In the genomic region with DNA sequence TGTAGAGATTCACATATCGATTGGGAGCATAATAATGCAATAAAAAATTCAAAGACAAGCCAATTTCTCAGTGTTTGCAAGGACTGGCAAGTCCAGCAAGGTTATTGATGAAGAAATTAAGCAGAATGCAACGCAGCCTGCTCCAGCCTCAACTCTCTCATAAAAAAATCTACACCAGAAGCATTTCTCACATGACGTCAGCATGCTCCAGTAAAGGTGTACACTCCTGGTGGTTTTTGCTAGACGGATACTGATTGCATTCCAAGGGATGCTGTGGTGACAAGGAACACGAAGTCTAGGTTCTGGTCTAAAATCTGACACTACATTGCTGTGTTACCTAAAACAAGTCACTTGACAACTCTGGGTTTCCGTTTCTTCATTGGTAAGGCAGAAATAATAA, we compare ENCODE assay signal across 28 cellular contexts.
DNase-seq lines count a peak whose midpoint lies in the region; ATAC-seq, FAIRE-seq and TF ChIP-seq lines count a peak whose summit lies in the region.
"Had no signal": no experiment of that assay in that cellular context is flagged by ENCODE, and none has a peak within 500 bp of the region (broad histone marks: within the 10 kb centered on the region; RNA-seq: fewer than 3 reads in every experiment).

No MANE protein-coding gene starts in this region.

- H3K79me2 ChIP-seq in HepG2 (ENCODE audit: insufficient read depth, low read length) = no peaks in the 10 kb centered on the region

- no peaks in the 10 kb centered on the region for H3K36me3 Mint-ChIP-seq in activated CD4-positive, alpha-beta T cell treated with anti-CD3 and anti-CD28 coated beads, Interleukin-2, amount 10 ng/mL, durations not matched to agents 24 days and 14 days (ENCODE audit: low read depth)
- no peaks in the 10 kb centered on the region for H3K36me3 Mint-ChIP-seq in stimulated activated naive B cell treated with anti-CD40 and anti-IgM and Interleukin-4, amounts not matched to agents 10 μg/mL and 1 μg/mL and 100 μg/mL, for 72 hours
- H3K36me3 Mint-ChIP-seq: CD14-positive monocyte; CD4-positive, alpha-beta memory T cell; CD4-positive, CD25-positive, alpha-beta regulatory T cell; CD8-positive, alpha-beta memory T cell had no signal

- H4K8ac ChIP-seq in IMR-90 (ENCODE audit: low read depth in 2 of 2, low read length in 2 of 2) (peak overlapping the region; percentile 22 to 76; a peak in 2 of 4 replicates), mesenchymal stem cell (ENCODE audit: low read length) (no peak overlapping the region)

- H3K27ac Mint-ChIP-seq in activated CD4-positive, alpha-beta T cell treated with anti-CD3 and anti-CD28 coated beads, Interleukin-2, amount 10 ng/mL, durations not matched to agents 24 days and 14 days = no peak overlapping the region
- no peak overlapping the region for H3K27ac Mint-ChIP-seq in stimulated activated naive B cell treated with anti-CD40 and anti-IgM and Interleukin-4, amounts not matched to agents 10 μg/mL and 1 μg/mL and 100 μg/mL, for 72 hours
- H3K27ac Mint-ChIP-seq: CD14-positive monocyte; CD4-positive, alpha-beta memory T cell; CD4-positive, CD25-positive, alpha-beta regulatory T cell; CD8-positive, alpha-beta memory T cell had no signal

- H3K9ac ChIP-seq in HepG2 (ENCODE audit: insufficient read depth, low read depth, low read length) = no peak overlapping the region
- H3K9ac ChIP-seq in IMR-90 (ENCODE audit: low read depth, low read length) = no peak overlapping the region
- H3K9ac ChIP-seq in mesenchymal stem cell (ENCODE audit: low read length) = no peak overlapping the region
- H3K9ac ChIP-seq: BLaER1 had no signal

- H3K9me3 ChIP-seq in HepG2 (ENCODE audit: low read length) (no peaks in the 10 kb centered on the region), right lobe of liver (no peaks in the 10 kb centered on the region), IMR-90 (ENCODE audit: control insufficient read depth, insufficient read depth, low read length) (no peaks in the 10 kb centered on the region), mesenchymal stem cell (ENCODE audit: control insufficient read depth, low read length) (no peaks in the 10 kb centered on the region)
- H3K9me3 ChIP-seq: BE2C, BLaER1 had no signal

- peak overlapping the region; percentile 58 for H3K14ac ChIP-seq in IMR-90 (replicated peaks; ENCODE audit: low read depth, low read length)
- H3K14ac ChIP-seq in mesenchymal stem cell (ENCODE audit: low read length in 2 of 2) = no peak overlapping the region

- no peak for TF ChIP-seq POLR2A in HepG2 (IDR thresholded peaks at IDR 0.05; ENCODE audit: insufficient read depth in 1 of 2, low read depth in 2 of 2, low read length in 2 of 2)
- no peak for TF ChIP-seq POLR2A in right lobe of liver (IDR thresholded peaks at IDR 0.05)
- TF ChIP-seq POLR2A in IMR-90 (IDR thresholded peaks at IDR 0.05; ENCODE audit: low read depth, low read length) = no peak

- TF ChIP-seq EP300 in HepG2 (IDR thresholded peaks at IDR 0.05; ENCODE audit: low read depth in 2 of 2, low read length in 2 of 2) (no peak), HepG2 (CRISPR knock-in tag; IDR thresholded peaks at IDR 0.05; ENCODE audit: borderline replicate concordance) (no peak)

- H4K5ac ChIP-seq in IMR-90 (ENCODE audit: low read depth, low read length) = peak overlapping the region; percentile 12; the same call in 1 of the 2 replicates

- peak; percentile 8 for DNase-seq in activated CD4-positive, alpha-beta T cell treated with anti-CD3 and anti-CD28 coated beads, Interleukin-2, amount 10 ng/mL, durations not matched to agents 24 days and 14 days
- no peak for DNase-seq in activated CD4-positive, alpha-beta T cell treated with anti-CD3 and anti-CD28 coated beads for 1 hour
- DNase-seq in HepG2 (ENCODE audit: low spot score) = no peak
- no peak for DNase-seq in right lobe of liver
- DNase-seq in IMR-90 = no peak
- no peak for DNase-seq in mesenchymal stem cell
- no peak for DNase-seq in foreskin keratinocyte
- no peak for DNase-seq in stimulated activated naive B cell treated with anti-CD40 and anti-IgM and Interleukin-4, amounts not matched to agents 10 μg/mL and 1 μg/mL and 100 μg/mL, for 72 hours
- DNase-seq: ACHN; BE2C; C1 segment of cervical spinal cord; CD4-positive, alpha-beta memory T cell; CD4-positive, CD25-positive, alpha-beta regulatory T cell; CD8-positive, alpha-beta memory T cell; COR-L47; DMS 273 treated with DMSO at 0.1 percent for 48 hours; DMS153; DMS53; DMS79; DND-41; EL; GDM1 had no signal

- H2BK20ac ChIP-seq in IMR-90 (ENCODE audit: low read depth, low read length) = peak overlapping the region; percentile 99

- H4K20me1 ChIP-seq in HepG2 (ENCODE audit: insufficient read depth, low read length) = no peaks in the 10 kb centered on the region
- no peaks in the 10 kb centered on the region for H4K20me1 ChIP-seq in IMR-90 (ENCODE audit: insufficient read depth, low read length)
- H4K20me1 ChIP-seq: BLaER1 had no signal

- in situ Hi-C loops in HepG2 (cut with HindIII; ENCODE audit: extremely low pct_ligation_motif_present, low pct_unique_long_range_greater_than_20kb) = no loop called here
- in situ Hi-C loops in IMR-90 (cut with MboI; ENCODE audit: low sequenced_read_pairs) = no loop called here

- H3K4me2 ChIP-seq in HepG2 (ENCODE audit: low read depth, low read length) = no peak overlapping the region
- no peak overlapping the region for H3K4me2 ChIP-seq in IMR-90 (ENCODE audit: low read depth, low read length)
- H3K4me2 ChIP-seq in mesenchymal stem cell (ENCODE audit: low read length, poor library complexity, severe bottlenecking) = no peak overlapping the region
- H3K4me2 ChIP-seq: BLaER1 had no signal

- H3K18ac ChIP-seq in IMR-90 (ENCODE audit: low read depth, low read length) (peak overlapping the region; percentile 24; the same call in 1 of the 2 replicates), mesenchymal stem cell (ENCODE audit: low read depth in 1 of 2, low read length in 2 of 2) (peak overlapping the region; percentile 28 to 70)

- TF ChIP-seq CTCF in HepG2 (CRISPR knock-in tag; IDR thresholded peaks at IDR 0.05) = no peak
- no peak for TF ChIP-seq CTCF in right lobe of liver (IDR thresholded peaks at IDR 0.05)
- no peak for TF ChIP-seq CTCF in IMR-90 (conservative IDR thresholded peaks at IDR 0.05; ENCODE audit: low read depth, low read length)
- TF ChIP-seq CTCF in foreskin keratinocyte (conservative IDR thresholded peaks at IDR 0.05) = no peak

- H3K23ac ChIP-seq in IMR-90 (ENCODE audit: low read depth, low read length) (peak overlapping the region; percentile 39; the same call in 1 of the 2 replicates), mesenchymal stem cell (ENCODE audit: low read length in 2 of 2) (no peak overlapping the region)

- FAIRE-seq in HepG2 (lab: Jason Lieb, UNC) = no peak
- FAIRE-seq: GM12878, GM12892, GM18507 had no signal

- peak overlapping the region; percentile 73 for H3K4ac ChIP-seq in IMR-90 (ENCODE audit: low read depth, low read length)
- H3K4ac ChIP-seq in mesenchymal stem cell (ENCODE audit: low read depth in 1 of 2, low read length in 2 of 2) = no peak overlapping the region

- H3K56ac ChIP-seq in IMR-90 (ENCODE audit: extremely low read depth, insufficient read depth, low read length) = no peak overlapping the region

- WGBS in HepG2 (ENCODE audit: low lambda C conversion rate) = under 1% methylated on average over 6 of the region's 6 CpGs
- 36% methylated on average over 6 of the region's 6 CpGs for WGBS in right lobe of liver (ENCODE audit: insufficient coverage, low coverage, low lambda C conversion rate, missing lambda C conversion rate)
- no CpG with 5 or more reads among the region's 6 CpGs for WGBS in IMR-90 (ENCODE audit: extremely low coverage in 2 of 2, insufficient read length in 1 of 2), 2 experiments
- WGBS in mesenchymal stem cell = 80% methylated on average over 4 of the region's 6 CpGs

- H3K4me3 ChIP-seq in HepG2 (replicated peaks in 1 of 3; ENCODE audit: insufficient read depth in 1 of 3, low read depth in 2 of 3, low read length in 3 of 3) (no peak overlapping the region), right lobe of liver (no peak overlapping the region), IMR-90 (ENCODE audit: insufficient read depth, low read depth, low read length) (no peak overlapping the region), mesenchymal stem cell (ENCODE audit: insufficient read depth in 1 of 2, low read depth in 1 of 2, low read length in 2 of 2) (no peak overlapping the region)
- H3K4me3 ChIP-seq: BLaER1, GM12878 had no signal

- H3K4me1 Mint-ChIP-seq in activated CD4-positive, alpha-beta T cell treated with anti-CD3 and anti-CD28 coated beads, Interleukin-2, amount 10 ng/mL, durations not matched to agents 24 days and 14 days = no peaks in the 10 kb centered on the region
- no peaks in the 10 kb centered on the region for H3K4me1 Mint-ChIP-seq in stimulated activated naive B cell treated with anti-CD40 and anti-IgM and Interleukin-4, amounts not matched to agents 10 μg/mL and 1 μg/mL and 100 μg/mL, for 72 hours
- H3K4me1 Mint-ChIP-seq: CD14-positive monocyte; CD4-positive, alpha-beta memory T cell; CD4-positive, CD25-positive, alpha-beta regulatory T cell; CD8-positive, alpha-beta memory T cell had no signal

- no peaks in the 10 kb centered on the region for H3K27me3 ChIP-seq in HepG2 (ENCODE audit: control insufficient read depth in 1 of 2, insufficient read depth in 2 of 2, low read length in 2 of 2)
- H3K27me3 ChIP-seq in right lobe of liver = no peaks in the 10 kb centered on the region
- H3K27me3 ChIP-seq in IMR-90 (ENCODE audit: control insufficient read depth, insufficient read depth, low read length) = no peaks in the 10 kb centered on the region
- no peaks in the 10 kb centered on the region for H3K27me3 ChIP-seq in mesenchymal stem cell (ENCODE audit: control insufficient read depth in 1 of 2, insufficient read depth in 1 of 2, low read length in 2 of 2)
- no peaks in the 10 kb centered on the region for H3K27me3 ChIP-seq in foreskin keratinocyte
- H3K27me3 ChIP-seq: BE2C, BLaER1 had no signal

- peak overlapping the region; percentile 24 for H2BK5ac ChIP-seq in IMR-90 (ENCODE audit: low read depth, low read length, poor library complexity, severe bottlenecking)
- H2BK5ac ChIP-seq in mesenchymal stem cell (ENCODE audit: low read depth, low read length, poor library complexity, severe bottlenecking) = no peak overlapping the region

- no peak overlapping the region for H2AK9ac ChIP-seq in IMR-90 (replicated peaks; ENCODE audit: low read depth, low read length, poor library complexity)

- no peak overlapping the region for H2AFZ ChIP-seq in HepG2 (ENCODE audit: low read length)
- H2AFZ ChIP-seq in IMR-90 (replicated peaks; ENCODE audit: low read length, poor library complexity) = no peak overlapping the region
- no peak overlapping the region for H2AFZ ChIP-seq in mesenchymal stem cell (ENCODE audit: low read depth, low read length)

- H2AK5ac ChIP-seq in IMR-90 (ENCODE audit: low read depth, low read length) (peak overlapping the region; percentile 90), mesenchymal stem cell (ENCODE audit: low read length, severe bottlenecking) (no peak overlapping the region)

- CTCF ChIA-PET in HepG2 (lab: Yijun Ruan, JAX; ENCODE audit: low intra/inter-chr PET ratio, low total read pairs) = no interaction called here
- CTCF ChIA-PET in IMR-90 (lab: Yijun Ruan, JAX) = no interaction called here

- H3K9me3 Mint-ChIP-seq in activated CD4-positive, alpha-beta T cell treated with anti-CD3 and anti-CD28 coated beads, Interleukin-2, amount 10 ng/mL, durations not matched to agents 24 days and 14 days = no peaks in the 10 kb centered on the region
- H3K9me3 Mint-ChIP-seq in stimulated activated naive B cell treated with anti-CD40 and anti-IgM and Interleukin-4, amounts not matched to agents 10 μg/mL and 1 μg/mL and 100 μg/mL, for 72 hours = peaks cover 0 to 5% of the 10 kb centered on the region in 2 donors

- peak overlapping the region in 1 of 2 experiments; percentile 94 for H2BK12ac ChIP-seq in mesenchymal stem cell (ENCODE audit: low read length in 2 of 2)

- H2BK120ac ChIP-seq in IMR-90 (ENCODE audit: low read depth, low read length) (peak overlapping the region; percentile 98), mesenchymal stem cell (ENCODE audit: low read depth, low read length) (no peak overlapping the region)

- H4K91ac ChIP-seq in IMR-90 (ENCODE audit: insufficient read depth, low read depth, low read length) (peak overlapping the region; percentile 79), mesenchymal stem cell (ENCODE audit: low read length) (no peak overlapping the region)

- BruUV-seq in HepG2 (replicated peaks; lab: Mats Ljungman, UMichigan) (no TSS peak), IMR-90 (replicated peaks; lab: Mats Ljungman, UMichigan) (no TSS peak)

- peaks cover 24% of the 10 kb centered on the region for H3K27me3 Mint-ChIP-seq in activated CD4-positive, alpha-beta T cell treated with anti-CD3 and anti-CD28 coated beads, Interleukin-2, amount 10 ng/mL, durations not matched to agents 24 days and 14 days
- peaks cover 38 to 46% of the 10 kb centered on the region in 2 donors for H3K27me3 Mint-ChIP-seq in stimulated activated naive B cell treated with anti-CD40 and anti-IgM and Interleukin-4, amounts not matched to agents 10 μg/mL and 1 μg/mL and 100 μg/mL, for 72 hours

- peak overlapping the region; percentile 69; the same call in 2 of the 3 replicates for H2BK15ac ChIP-seq in IMR-90 (ENCODE audit: low read depth, low read length)
- H2BK15ac ChIP-seq in mesenchymal stem cell (ENCODE audit: low read depth, poor library complexity, severe bottlenecking) = no peak overlapping the region

- POLR2A ChIA-PET in HepG2 (lab: Yijun Ruan, JAX) (no interaction called here), IMR-90 (lab: Charles Lee; ENCODE audit: unreplicated experiment) (no interaction called here)

- H3K79me1 ChIP-seq in IMR-90 (ENCODE audit: low read depth in 1 of 2, low read length in 2 of 2) (no peaks in the 10 kb centered on the region), mesenchymal stem cell (replicated peaks; ENCODE audit: low read length, poor library complexity, severe bottlenecking) (no peaks in the 10 kb centered on the region)

- no peak overlapping the region for H3K27ac ChIP-seq in HepG2 (ENCODE audit: extremely low read length, insufficient read depth, low read length)
- H3K27ac ChIP-seq in right lobe of liver = no peak overlapping the region
- H3K27ac ChIP-seq in IMR-90 (ENCODE audit: insufficient read depth, low read length) = no peak overlapping the region
- H3K27ac ChIP-seq in mesenchymal stem cell (ENCODE audit: low read length, poor library complexity, severe bottlenecking) = no peak overlapping the region
- no peak overlapping the region for H3K27ac ChIP-seq in foreskin keratinocyte
- H3K27ac ChIP-seq: 22Rv1, BLaER1 had no signal

- ATAC-seq in HepG2 (no peak), right lobe of liver (no peak), IMR-90 (ENCODE audit: low read depth) (no peak), foreskin keratinocyte (no peak)
- no peak for ATAC-seq in stimulated activated naive B cell treated with anti-CD40 and anti-IgM and Interleukin-4, amounts not matched to agents 10 μg/mL and 1 μg/mL and 100 μg/mL, for 72 hours (replicated peaks)
- ATAC-seq: GM12878 had no signal

- H3K4me3 Mint-ChIP-seq in activated CD4-positive, alpha-beta T cell treated with anti-CD3 and anti-CD28 coated beads, Interleukin-2, amount 10 ng/mL, durations not matched to agents 24 days and 14 days = no peak overlapping the region
- H3K4me3 Mint-ChIP-seq in stimulated activated naive B cell treated with anti-CD40 and anti-IgM and Interleukin-4, amounts not matched to agents 10 μg/mL and 1 μg/mL and 100 μg/mL, for 72 hours = no peak overlapping the region
- H3K4me3 Mint-ChIP-seq: CD14-positive monocyte; CD4-positive, alpha-beta memory T cell; CD4-positive, CD25-positive, alpha-beta regulatory T cell; CD8-positive, alpha-beta memory T cell had no signal

- dilution Hi-C loops in IMR-90 (cut with HindIII; ENCODE audit: low sequenced_read_pairs, unreplicated experiment) = no loop called here

- intact Hi-C loops in activated CD4-positive, alpha-beta T cell treated with anti-CD3 and anti-CD28 coated beads, Interleukin-2, amount 10 ng/mL, durations not matched to agents 24 days and 14 days (cut with micrococcal nuclease) = no loop called here
- intact Hi-C loops in HepG2 (cut with micrococcal nuclease; ENCODE audit: unreplicated experiment) (no loop called here), right lobe of liver (cut with DNase I) (no loop called here), IMR-90 (cut with micrococcal nuclease) (no loop called here)

- H3K36me3 ChIP-seq in HepG2 (replicated peaks in 1 of 2; ENCODE audit: control insufficient read depth in 1 of 2, insufficient read depth in 2 of 2, low read length in 2 of 2) = no peaks in the 10 kb centered on the region
- no peaks in the 10 kb centered on the region for H3K36me3 ChIP-seq in right lobe of liver
- no peaks in the 10 kb centered on the region for H3K36me3 ChIP-seq in IMR-90 (ENCODE audit: control insufficient read depth, insufficient read depth, low read length)
- no peaks in the 10 kb centered on the region for H3K36me3 ChIP-seq in mesenchymal stem cell (ENCODE audit: control insufficient read depth in 1 of 2, insufficient read depth in 2 of 2, low read depth in 1 of 2, low read length in 2 of 2)
- H3K36me3 ChIP-seq: BE2C, BLaER1 had no signal

- TF ChIP-seq RAD21 in HepG2 (CRISPR knock-in tag; IDR thresholded peaks at IDR 0.05) = no peak
- TF ChIP-seq RAD21 in IMR-90 (IDR thresholded peaks at IDR 0.05; ENCODE audit: low read length) = no peak

- H3K4me1 ChIP-seq in HepG2 (ENCODE audit: insufficient read depth, low read length) = no peaks in the 10 kb centered on the region
- no peaks in the 10 kb centered on the region for H3K4me1 ChIP-seq in right lobe of liver
- H3K4me1 ChIP-seq in IMR-90 (ENCODE audit: control insufficient read depth, insufficient read depth, low read length) = peaks cover 5% of the 10 kb centered on the region; the same call in 1 of the 2 replicates
- H3K4me1 ChIP-seq in mesenchymal stem cell (ENCODE audit: control insufficient read depth, insufficient read depth, low read depth, low read length) = no peaks in the 10 kb centered on the region
- peaks cover 35% of the 10 kb centered on the region for H3K4me1 ChIP-seq in foreskin keratinocyte
- H3K4me1 ChIP-seq: BE2C, BLaER1 had no signal

- H3K9me1 ChIP-seq in IMR-90 (ENCODE audit: insufficient read depth, low read length) = peaks cover 5% of the 10 kb centered on the region
